11 cellular contexts compared by ENCODE assay signal in genomic region chr6:112877134-112878100, GRCh38.
DNase-seq lines count a peak whose midpoint lies in the region; ATAC-seq, FAIRE-seq and TF ChIP-seq lines count a peak whose summit lies in the region.
"Had no signal": no experiment of that assay in that cellular context is flagged by ENCODE, and none has a peak within 500 bp of the region (broad histone marks: within the 10 kb centered on the region; RNA-seq: fewer than 3 reads in every experiment).

No MANE protein-coding gene starts in this region.

- intact Hi-C loops in HepG2 (cut with micrococcal nuclease; ENCODE audit: unreplicated experiment) = no loop called here

- H4K20me1 ChIP-seq in HepG2 (ENCODE audit: insufficient read depth, low read length) = no peaks in the 10 kb centered on the region

- no peak for ATAC-seq in HepG2

- TF ChIP-seq CTCF in LNCAP (IDR thresholded peaks at IDR 0.05) (peak; percentile 49), HepG2 (CRISPR knock-in tag; IDR thresholded peaks at IDR 0.05) (peak; percentile 9; the same call in 1 of the 2 replicates)

- in situ Hi-C loops in ACHN (cut with HindIII; ENCODE audit: low pct_ligation_motif_present, low pct_unique_long_range_greater_than_20kb, low sequenced_read_pairs) (no loop called here), HepG2 (cut with HindIII; ENCODE audit: extremely low pct_ligation_motif_present, low pct_unique_long_range_greater_than_20kb) (no loop called here)

- H3K4me3 ChIP-seq in HepG2 (replicated peaks in 1 of 3; ENCODE audit: insufficient read depth in 1 of 3, low read depth in 2 of 3, low read length in 3 of 3) (no peak overlapping the region), SJCRH30 (no peak overlapping the region)
- H3K4me3 ChIP-seq: esophagus squamous epithelium had no signal

- no peaks in the 10 kb centered on the region for H3K79me2 ChIP-seq in HepG2 (ENCODE audit: insufficient read depth, low read length)

- no peak for TF ChIP-seq RAD21 in HepG2 (CRISPR knock-in tag; IDR thresholded peaks at IDR 0.05)

- no peak overlapping the region for H3K4me2 ChIP-seq in HepG2 (ENCODE audit: low read depth, low read length)

- H3K4me1 ChIP-seq in HepG2 (ENCODE audit: insufficient read depth, low read length) (0 out of 2 replicates have a peak, but pooled peaks cover 6% of the 10 kb centered on the region), SJCRH30 (peaks cover 15% of the 10 kb centered on the region; the same call in 1 of the 2 replicates)
- H3K4me1 ChIP-seq: esophagus squamous epithelium had no signal

- no peak for FAIRE-seq in HepG2 (lab: Jason Lieb, UNC)

- no peak overlapping the region for H3K9ac ChIP-seq in HepG2 (ENCODE audit: insufficient read depth, low read depth, low read length)

- no peak for TF ChIP-seq POLR2A in HepG2 (IDR thresholded peaks at IDR 0.05; ENCODE audit: insufficient read depth in 1 of 2, low read depth in 2 of 2, low read length in 2 of 2)

- BruUV-seq in HepG2 (replicated peaks; lab: Mats Ljungman, UMichigan) = no TSS peak

- POLR2A ChIA-PET in HepG2 (lab: Yijun Ruan, JAX) = no interaction called here

- 11% methylated on average over 4 of the region's 4 CpGs for WGBS in HepG2 (ENCODE audit: low lambda C conversion rate)

- DNase-seq in ACHN (peak; percentile 69), dermis blood vessel endothelial cell (peak; percentile 91), HepG2 (ENCODE audit: low spot score) (no peak), middle frontal gyrus (ENCODE audit: extremely low spot score, low spot score) (no peak), NCI-H82 treated with DMSO at 0.1 percent for 48 hours (lab: John Stamatoyannopoulos, UW; ENCODE audit: unreplicated experiment) (no peak), SJCRH30 (no peak), Ammon's horn (ENCODE audit: low spot score) (no peak)
- DNase-seq: DMS79 treated with DMSO at 0.1 percent for 48 hours, esophagus squamous epithelium, MV-4-11 had no signal

- H3K27me3 ChIP-seq in HepG2 (ENCODE audit: control insufficient read depth in 1 of 2, insufficient read depth in 2 of 2, low read length in 2 of 2) = no peaks in the 10 kb centered on the region; a peak in 1 of 5 replicates
- no peaks in the 10 kb centered on the region for H3K27me3 ChIP-seq in SJCRH30
- H3K27me3 ChIP-seq: esophagus squamous epithelium had no signal

- no peaks in the 10 kb centered on the region for H3K9me3 ChIP-seq in HepG2 (ENCODE audit: low read length)
- H3K9me3 ChIP-seq in SJCRH30 (replicated peaks) = peaks cover 3% of the 10 kb centered on the region; the same call in 1 of the 2 replicates
- H3K9me3 ChIP-seq: esophagus squamous epithelium had no signal

- H2AFZ ChIP-seq in HepG2 (ENCODE audit: low read length) = no peak overlapping the region

- CTCF ChIA-PET in HepG2 (lab: Yijun Ruan, JAX; ENCODE audit: low intra/inter-chr PET ratio, low total read pairs) = interaction anchor here (3.8 kb wide), 1 partner anchor 1002 kb away, joined by 23 read pairs; no protein-coding TSS in a partner anchor

- H3K27ac ChIP-seq in HepG2 (ENCODE audit: extremely low read length, insufficient read depth, low read length) = no peak overlapping the region
- H3K27ac ChIP-seq in SJCRH30 = no peak overlapping the region
- H3K27ac ChIP-seq: esophagus squamous epithelium had no signal

- no peaks in the 10 kb centered on the region for H3K36me3 ChIP-seq in HepG2 (replicated peaks in 1 of 2; ENCODE audit: control insufficient read depth in 1 of 2, insufficient read depth in 2 of 2, low read length in 2 of 2)
- no peaks in the 10 kb centered on the region for H3K36me3 ChIP-seq in SJCRH30
- H3K36me3 ChIP-seq: esophagus squamous epithelium had no signal

- TF ChIP-seq EP300 in HepG2 (IDR thresholded peaks at IDR 0.05; ENCODE audit: low read depth in 2 of 2, low read length in 2 of 2) (no peak), HepG2 (CRISPR knock-in tag; IDR thresholded peaks at IDR 0.05; ENCODE audit: borderline replicate concordance) (no peak)

TF ChIP-seq in HepG2, 621 proteins besides CTCF, POLR2A, EP300 and RAD21:
- TF ChIP-seq ARHGAP35 (CRISPR knock-in tag; IDR thresholded peaks at IDR 0.05; ENCODE audit: borderline replicate concordance) (no peak), STAG1 (CRISPR knock-in tag; IDR thresholded peaks at IDR 0.05) (peak; percentile 20; the same call in 1 of the 2 replicates), LRRFIP1 (CRISPR knock-in tag; conservative IDR thresholded peaks at IDR 0.05) (no peak), ZBTB40 (IDR thresholded peaks at IDR 0.05) (no peak), ZBTB40 (CRISPR knock-in tag; IDR thresholded peaks at IDR 0.05) (no peak), HDAC1 (CRISPR knock-in tag; IDR thresholded peaks at IDR 0.05) (no peak)

Comparison
In these comparisons a context has a peak if more than half of its experiments do, and no peak if none do; other contexts are left out.
1. DNase-seq: peak in ACHN (single experiment) and dermis blood vessel endothelial cell (single experiment); none in HepG2 (single experiment), middle frontal gyrus (single experiment), NCI-H82 treated with DMSO at 0.1 percent for 48 hours (single experiment), SJCRH30 (0 of 2) and Ammon's horn (single experiment).